Comparison of ENCODE assay signal across 11 cellular contexts in the genomic region with DNA sequence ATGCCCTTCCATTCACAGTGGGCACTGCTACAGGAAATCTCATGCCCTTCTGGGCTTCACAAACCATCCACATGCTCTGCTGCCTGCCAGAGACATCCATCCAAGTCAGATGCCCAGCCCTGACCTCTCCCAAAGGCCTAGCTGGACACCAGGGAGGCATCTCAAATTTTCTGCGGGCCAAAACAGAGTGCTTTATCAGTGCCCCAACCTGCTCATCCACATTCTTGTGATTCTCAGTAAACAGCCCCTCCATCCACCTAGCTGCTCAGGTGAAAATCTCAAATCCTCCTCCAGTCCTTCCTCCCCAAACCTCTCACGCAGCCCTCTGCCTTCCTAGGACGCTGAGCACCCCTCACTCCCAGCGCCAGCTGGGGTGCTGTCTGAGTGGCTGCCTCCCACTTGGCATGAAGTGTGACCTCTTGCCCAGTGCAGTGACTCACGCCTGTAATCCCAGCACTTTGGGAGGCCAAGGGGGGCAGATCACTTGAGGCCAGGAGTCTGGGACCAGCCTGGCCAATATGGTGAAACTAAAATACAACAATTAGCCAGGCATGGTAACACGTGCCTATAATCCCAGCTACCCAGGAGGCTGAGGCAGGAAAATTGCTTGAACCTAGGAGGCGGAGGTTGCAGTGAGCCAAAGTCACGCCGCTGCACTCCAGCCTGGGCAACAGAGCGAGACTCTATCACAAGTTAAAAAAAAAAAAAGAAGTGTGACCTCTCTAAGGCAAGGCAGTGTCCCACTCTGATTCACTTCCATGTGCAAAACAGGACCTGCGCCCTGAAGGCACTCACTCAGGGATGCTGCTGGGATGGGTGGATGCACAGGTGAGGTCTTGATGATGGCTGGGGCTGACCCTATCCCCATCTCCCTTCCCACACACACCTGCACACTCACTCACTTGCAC. TPM values are rescaled to one million over a fixed set of nuclear protein-coding genes. Genes with fewer than 3 reads are reported as not detected.
DNase-seq lines count a peak whose midpoint lies in the region; ATAC-seq and TF ChIP-seq lines count a peak whose summit lies in the region.
"Had no signal": no experiment of that assay in that cellular context is flagged by ENCODE, and none has a peak within 500 bp of the region (broad histone marks: within the 10 kb centered on the region; RNA-seq: fewer than 3 reads in every experiment).

No MANE protein-coding gene starts in this region.

- peaks cover 31% of the 10 kb centered on the region for H3K4me1 ChIP-seq in skeletal muscle satellite cell (ENCODE audit: control insufficient read depth, insufficient read depth, low read length)

- POLR2A ChIA-PET in T-cell (lab: Charles Lee): no interaction called here

- H3K4me3 Mint-ChIP-seq in activated naive CD4-positive, alpha-beta T cell treated with anti-CD3 and anti-CD28 coated beads for 36 hours: peak overlapping the region; percentile 2
- peak overlapping the region in 2 of 3 donors; percentile 40 to 73 for H3K4me3 Mint-ChIP-seq in T-cell

- H3K9me3 Mint-ChIP-seq in activated naive CD4-positive, alpha-beta T cell treated with anti-CD3 and anti-CD28 coated beads for 36 hours: no peaks in the 10 kb centered on the region
- H3K9me3 Mint-ChIP-seq in T-cell: no peaks in the 10 kb centered on the region

- H3K27me3 ChIP-seq in skeletal muscle satellite cell (ENCODE audit: control insufficient read depth, insufficient read depth, low read length): peaks cover 5% of the 10 kb centered on the region

- H3K36me3 Mint-ChIP-seq in activated naive CD4-positive, alpha-beta T cell treated with anti-CD3 and anti-CD28 coated beads for 36 hours (ENCODE audit: low read depth): no peaks in the 10 kb centered on the region
- H3K36me3 Mint-ChIP-seq in T-cell: no peaks in the 10 kb centered on the region

- no peaks in the 10 kb centered on the region for H3K36me3 ChIP-seq in skeletal muscle satellite cell (ENCODE audit: insufficient read depth, low read length)

- H3K4me2 ChIP-seq in skeletal muscle satellite cell (ENCODE audit: low read length): peak overlapping the region; percentile 5

- no peak for TF ChIP-seq CTCF in GM10266 (IDR thresholded peaks at IDR 0.05; ENCODE audit: control insufficient read depth, insufficient read depth, low read depth, missing control alignments)

- H3K9me3 ChIP-seq in iPS-18c (ENCODE audit: control insufficient read depth, insufficient read depth, low read length) (no peaks in the 10 kb centered on the region), skeletal muscle satellite cell (replicated peaks; ENCODE audit: low read length) (no peaks in the 10 kb centered on the region)

- peaks cover 22% of the 10 kb centered on the region for H3K4me1 Mint-ChIP-seq in activated naive CD4-positive, alpha-beta T cell treated with anti-CD3 and anti-CD28 coated beads for 36 hours (ENCODE audit: low read depth)
- peaks cover 14 to 21% (median 19%) of the 10 kb centered on the region in 3 donors for H3K4me1 Mint-ChIP-seq in T-cell

- H3K27ac Mint-ChIP-seq in activated naive CD4-positive, alpha-beta T cell treated with anti-CD3 and anti-CD28 coated beads for 36 hours: no peak overlapping the region
- H3K27ac Mint-ChIP-seq in T-cell: no peak overlapping the region

- intact Hi-C loops in activated naive CD4-positive, alpha-beta T cell treated with anti-CD3 and anti-CD28 coated beads for 36 hours (cut with micrococcal nuclease): no loop called here

- no peak overlapping the region for H3K9ac ChIP-seq in skeletal muscle satellite cell (ENCODE audit: low read depth, low read length)

- DNase-seq in activated naive CD4-positive, alpha-beta T cell treated with anti-CD3 and anti-CD28 coated beads for 36 hours: no peak
- no peak for DNase-seq in activated naive CD4-positive, alpha-beta T cell treated with Interleukin-2 at 50 U/mL for 16 hours
- DNase-seq in T-cell (no peak), NCI-H1092 treated with DMSO at 0.1 percent for 48 hours (lab: John Stamatoyannopoulos, UW) (no peak), GM10266 (ENCODE audit: extremely low spot score) (no peak)
- no peak for DNase-seq in stimulated activated CD4-positive, alpha-beta T cell treated with anti-CD3 and anti-CD28 coated beads, Interleukin-4, amount 100 ng/mL, for 24 hours
- DNase-seq: activated CD4-positive, CD25-positive, alpha-beta regulatory T cell; left cardiac atrium; retina had no signal

- CTCF ChIA-PET in activated naive CD4-positive, alpha-beta T cell treated with anti-CD3 and anti-CD28 coated beads for 36 hours (lab: Charles Lee): interaction anchor here (0.9 to 4.1 kb wide), 2 partner anchors 46 to 136 kb away, joined by 3 to 22 read pairs; no protein-coding TSS in a partner anchor
- CTCF ChIA-PET in T-cell (lab: Charles Lee): interaction anchor here in 1 of 2 donors (0.5 to 0.6 kb wide), 2 partner anchors 35 to 140 kb away, joined by 3 to 7 read pairs; no protein-coding TSS in a partner anchor

- no peak for ATAC-seq in T-cell (replicated peaks in 1 of 4)

- H3K4me3 ChIP-seq in iPS-18c (ENCODE audit: insufficient read depth, low read depth, low read length) (peak overlapping the region; percentile 20; the same call in 1 of the 2 replicates), skeletal muscle satellite cell (ENCODE audit: low read length) (no peak overlapping the region)

- H3K27me3 Mint-ChIP-seq in activated naive CD4-positive, alpha-beta T cell treated with anti-CD3 and anti-CD28 coated beads for 36 hours (ENCODE audit: low read depth): no peaks in the 10 kb centered on the region
- H3K27me3 Mint-ChIP-seq in T-cell: peaks cover 17 to 20% of the 10 kb centered on the region in 2 donors

RNA-seq across cellular contexts. Expression of a gene that starts 1.7 kb away (rescaled TPM):
- total RNA-seq in activated naive CD4-positive, alpha-beta T cell treated with anti-CD3 and anti-CD28 coated beads for 36 hours: 10 to 100 TPM; 26.7 to 28.8 TPM
- 10 to 100 TPM in 4 of 5 donors, 1 to 10 TPM in 1; 4.8 to 34.8 (median 20.3) TPM for total RNA-seq in T-cell
- total RNA-seq in skeletal muscle satellite cell (2012; rRNA removed): 16.5 and 19.9 TPM in 2 replicates
